In the genomic region with DNA sequence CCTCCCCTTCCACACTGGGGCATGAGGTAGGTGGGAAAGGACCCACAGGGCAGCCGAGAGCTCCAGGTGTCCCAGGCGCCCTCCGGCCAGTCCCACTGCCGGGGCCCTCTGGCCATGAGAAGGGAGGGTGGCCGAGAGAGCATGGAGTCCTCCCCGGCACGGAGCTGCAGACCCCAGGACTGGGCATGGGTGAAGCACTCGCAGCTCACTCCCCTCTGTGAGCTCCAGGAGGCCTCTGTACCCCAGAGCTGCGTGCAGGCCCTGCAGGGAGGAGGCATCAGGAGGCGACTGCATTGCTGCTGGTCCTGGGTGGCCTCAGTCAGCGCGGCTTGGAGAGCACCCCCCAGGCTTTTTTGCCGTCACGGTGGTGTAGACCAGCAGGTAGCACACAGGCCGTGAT, we compare ENCODE assay signal across 24 cellular contexts.
"Had no signal": no experiment of that assay in that cellular context is flagged by ENCODE, and none has a peak within 500 bp of the region (broad histone marks: within the 10 kb centered on the region; RNA-seq: fewer than 3 reads in every experiment).

No MANE protein-coding gene starts in this region.

- H3K36me3 ChIP-seq: colonic mucosa, esophagus muscularis mucosa, esophagus squamous epithelium, gastrocnemius medialis, gastroesophageal sphincter, heart left ventricle, heart right ventricle had no signal

- DNase-seq: colonic mucosa; cortex of kidney; dermis blood vessel endothelial cell; dorsolateral prefrontal cortex; effector CD4-positive, alpha-beta T cell; effector CD8-positive, alpha-beta T cell; effector memory CD4-positive, alpha-beta T cell; effector memory CD8-positive, alpha-beta T cell; endodermal cell; erythroblast; esophagus squamous epithelium; foreskin fibroblast; foreskin keratinocyte; foreskin melanocyte; gastrocnemius medialis; glutamatergic neuron; head of caudate nucleus; heart left ventricle; heart right ventricle had no signal

- H3K4me1 ChIP-seq: colonic mucosa, esophagus muscularis mucosa, esophagus squamous epithelium, foreskin keratinocyte, gastrocnemius medialis, gastroesophageal sphincter, heart left ventricle, heart right ventricle had no signal

- H3K4me3 ChIP-seq: colonic mucosa, coronary artery, dorsolateral prefrontal cortex, esophagus muscularis mucosa, esophagus squamous epithelium, gastrocnemius medialis, gastroesophageal sphincter, heart left ventricle, heart right ventricle had no signal

- ATAC-seq: effector memory CD8-positive, alpha-beta T cell; esophagus mucosa; foreskin keratinocyte; gastrocnemius medialis; gastroesophageal sphincter; heart left ventricle; heart right ventricle had no signal

- H3K27me3 ChIP-seq: colonic mucosa, foreskin keratinocyte had no signal

- H3K27ac ChIP-seq: colonic mucosa, coronary artery, dorsolateral prefrontal cortex, epithelial cell of prostate, esophagus muscularis mucosa, esophagus squamous epithelium, foreskin keratinocyte, gastrocnemius medialis, gastroesophageal sphincter, heart left ventricle, heart right ventricle had no signal

- H3K9me3 ChIP-seq: colonic mucosa, esophagus muscularis mucosa, esophagus squamous epithelium, gastrocnemius medialis, gastroesophageal sphincter, heart left ventricle, heart right ventricle had no signal
